In genomic region chr5:150350524-150351344, GRCh38 we compare ENCODE assay signal across 1 cellular context.
TF ChIP-seq lines count a peak whose summit lies in the region.

No MANE protein-coding gene starts in this region.

TF ChIP-seq in HepG2, 621 proteins besides CTCF, POLR2A, EP300 and RAD21 (continued from another document and continues in another):
- TF ChIP-seq POLR2AphosphoS2 (IDR thresholded peaks at IDR 0.05; ENCODE audit: low read depth, low read length), result no peak
- TF ChIP-seq ZNF292 (CRISPR knock-in tag; IDR thresholded peaks at IDR 0.05; ENCODE audit: borderline replicate concordance, low read depth), result no peak
- TF ChIP-seq HMGXB4 (CRISPR knock-in tag; IDR thresholded peaks at IDR 0.05; ENCODE audit: borderline replicate concordance in 1 of 2, low read depth in 1 of 2), result peak; percentile 78 to 86; a peak in 3 of 4 replicates
- peak; percentile 35; the same call in 1 of the 2 replicates for TF ChIP-seq ZNF362 (CRISPR knock-in tag; IDR thresholded peaks at IDR 0.05; ENCODE audit: borderline replicate concordance)
- no peak; a peak in 1 of 4 replicates for TF ChIP-seq REST (IDR thresholded peaks at IDR 0.05; ENCODE audit: borderline replicate concordance in 1 of 2, low read depth in 1 of 2, low read length in 2 of 2)
- no peak for TF ChIP-seq GPN1 (CRISPR knock-in tag; IDR thresholded peaks at IDR 0.05; ENCODE audit: borderline replicate concordance)
- TF ChIP-seq ZNF558 (CRISPR knock-in tag; IDR thresholded peaks at IDR 0.05; ENCODE audit: borderline replicate concordance), result no peak
- TF ChIP-seq ZFP82 (CRISPR knock-in tag; IDR thresholded peaks at IDR 0.05; ENCODE audit: borderline replicate concordance), result no peak
- peak; percentile 86 for TF ChIP-seq ZNF629 (CRISPR knock-in tag; conservative IDR thresholded peaks at IDR 0.05)
- no peak for TF ChIP-seq RFX3 (CRISPR knock-in tag; IDR thresholded peaks at IDR 0.05)
- TF ChIP-seq ZNF563 (CRISPR knock-in tag; IDR thresholded peaks at IDR 0.05), result no peak
- peak; percentile 84; the same call in 1 of the 2 replicates for TF ChIP-seq ZNF3 (CRISPR knock-in tag; IDR thresholded peaks at IDR 0.05)
- TF ChIP-seq DMAP1 (CRISPR knock-in tag; IDR thresholded peaks at IDR 0.05), result 0 out of 2 replicates have a peak, but pooled peaks have one; percentile 35
- no peak for TF ChIP-seq TCF7L2 (IDR thresholded peaks at IDR 0.05; ENCODE audit: low read depth, low read length)
- TF ChIP-seq AKNA (CRISPR knock-in tag; IDR thresholded peaks at IDR 0.05; ENCODE audit: borderline replicate concordance), result no peak
- no peak for TF ChIP-seq LCORL (IDR thresholded peaks at IDR 0.05)
- TF ChIP-seq LCORL (CRISPR knock-in tag; IDR thresholded peaks at IDR 0.05), result peak; percentile 92
- no peak for TF ChIP-seq DBP (CRISPR knock-in tag; IDR thresholded peaks at IDR 0.05; ENCODE audit: not compliant biosample characterization)
- peak; percentile 74 for TF ChIP-seq ELF1 (CRISPR knock-in tag; IDR thresholded peaks at IDR 0.05)
- TF ChIP-seq AGO1 (IDR thresholded peaks at IDR 0.05; ENCODE audit: low read depth, low read length, poor library complexity, severe bottlenecking), result no peak
- TF ChIP-seq KDM5B (CRISPR knock-in tag; IDR thresholded peaks at IDR 0.05; ENCODE audit: borderline replicate concordance), result peak; percentile 77; the same call in 1 of the 2 replicates
- TF ChIP-seq ZFP36 (IDR thresholded peaks at IDR 0.05; ENCODE audit: borderline replicate concordance, low read depth, low read length, partially characterized antibody), result peak; percentile 91
- no peak for TF ChIP-seq FLYWCH1 (CRISPR knock-in tag; IDR thresholded peaks at IDR 0.05)
- TF ChIP-seq NPAS2 (CRISPR knock-in tag; IDR thresholded peaks at IDR 0.05; ENCODE audit: borderline replicate concordance), result no peak
- TF ChIP-seq ZNF816 (CRISPR knock-in tag; IDR thresholded peaks at IDR 0.05; ENCODE audit: borderline replicate concordance), result no peak
- TF ChIP-seq ZBTB3 (CRISPR knock-in tag; IDR thresholded peaks at IDR 0.05; ENCODE audit: borderline replicate concordance, low read depth), result peak; percentile 52; the same call in 1 of the 2 replicates
- TF ChIP-seq ZNF205 (CRISPR knock-in tag; IDR thresholded peaks at IDR 0.05), result peak; percentile 85; the same call in 1 of the 2 replicates
- TF ChIP-seq ZNF577 (CRISPR knock-in tag; IDR thresholded peaks at IDR 0.05; ENCODE audit: borderline replicate concordance, low read depth), result no peak
- TF ChIP-seq RARA (CRISPR knock-in tag; IDR thresholded peaks at IDR 0.05), result peak; percentile 95
- no peak for TF ChIP-seq ZNF83 (CRISPR knock-in tag; IDR thresholded peaks at IDR 0.05; ENCODE audit: borderline replicate concordance)
- no peak for TF ChIP-seq ZNF253 (CRISPR knock-in tag; IDR thresholded peaks at IDR 0.05; ENCODE audit: borderline replicate concordance)
- TF ChIP-seq THAP11 (CRISPR knock-in tag; IDR thresholded peaks at IDR 0.05), result peak; percentile 86
- TF ChIP-seq MTA1 (CRISPR knock-in tag; IDR thresholded peaks at IDR 0.05; ENCODE audit: borderline replicate concordance), result peak; percentile 79; the same call in 1 of the 2 replicates
- TF ChIP-seq ZNF318 (CRISPR knock-in tag; IDR thresholded peaks at IDR 0.05), result no peak
- TF ChIP-seq SMC3 (IDR thresholded peaks at IDR 0.05; ENCODE audit: low read length), result peak; percentile 89
- TF ChIP-seq MBD4 (IDR thresholded peaks at IDR 0.05; ENCODE audit: borderline replicate concordance, low read length), result no peak
- no peak for TF ChIP-seq ZNF598 (CRISPR knock-in tag; IDR thresholded peaks at IDR 0.05; ENCODE audit: borderline replicate concordance)
- TF ChIP-seq NFE2L1 (CRISPR knock-in tag; IDR thresholded peaks at IDR 0.05; ENCODE audit: borderline replicate concordance), result no peak
- peak; percentile 74; the same call in 1 of the 2 replicates for TF ChIP-seq FOXK1 (CRISPR knock-in tag; IDR thresholded peaks at IDR 0.05; ENCODE audit: borderline replicate concordance, low read depth)
- peak; percentile 50; the same call in 1 of the 2 replicates for TF ChIP-seq GFI1 (CRISPR knock-in tag; IDR thresholded peaks at IDR 0.05; ENCODE audit: borderline replicate concordance)
